1 cellular context compared by ENCODE assay signal in the genomic region with DNA sequence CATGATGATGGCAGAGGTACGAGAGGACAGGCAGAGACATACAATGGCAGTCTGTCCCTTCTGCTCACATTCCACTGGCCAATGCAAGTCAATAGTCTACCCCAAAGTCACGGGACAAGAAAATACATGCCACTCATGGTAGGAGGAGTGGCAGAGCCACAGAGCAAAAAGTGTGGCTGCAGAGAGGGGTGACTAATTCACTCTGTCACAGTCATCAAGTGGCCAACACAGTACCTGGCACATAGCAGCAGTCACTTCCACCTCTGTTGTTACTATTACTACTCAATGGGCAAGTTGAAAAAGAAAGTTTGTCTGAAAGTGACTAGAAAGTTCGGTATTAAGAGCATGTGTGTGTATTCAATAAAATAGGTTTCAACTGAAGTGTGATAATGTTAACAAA.
TF ChIP-seq lines count a peak whose summit lies in the region.

No MANE protein-coding gene starts in this region.

TF ChIP-seq in HCT116, 20 proteins besides CTCF, POLR2A, EP300 and RAD21 (continued from another document):
- TF ChIP-seq EZH2phosphoT487 (IDR thresholded peaks at IDR 0.05; ENCODE audit: borderline replicate concordance) (no peak), ZFX (IDR thresholded peaks at IDR 0.05) (no peak), EZH2 (IDR thresholded peaks at IDR 0.05) (no peak), YY1 (IDR thresholded peaks at IDR 0.05; ENCODE audit: extremely low read depth, insufficient replicate concordance, low read depth, low read length) (no peak), FOSL1 (IDR thresholded peaks at IDR 0.05; ENCODE audit: low read depth) (no peak), ELF1 (IDR thresholded peaks at IDR 0.05; ENCODE audit: borderline replicate concordance, low read depth) (no peak)
